19 cellular contexts compared by ENCODE assay signal in genomic region chr10:129953541-129954031, GRCh38. TPM values are rescaled to one million over a fixed set of nuclear protein-coding genes. Genes with fewer than 3 reads are reported as not detected.
DNase-seq lines count a peak whose midpoint lies in the region; ATAC-seq and TF ChIP-seq lines count a peak whose summit lies in the region.
"Had no signal": no experiment of that assay in that cellular context is flagged by ENCODE, and none has a peak within 500 bp of the region (broad histone marks: within the 10 kb centered on the region; RNA-seq: fewer than 3 reads in every experiment).

No MANE protein-coding gene starts in this region.

- TF ChIP-seq CTCF in AG10803 (conservative IDR thresholded peaks at IDR 0.05; ENCODE audit: low read length) (no peak), esophagus muscularis mucosa (IDR thresholded peaks at IDR 0.05) (no peak), left ventricle myocardium inferior (IDR thresholded peaks at IDR 0.05; ENCODE audit: borderline replicate concordance) (no peak)

- DNase-seq in AG10803 (ENCODE audit: low read depth) (peak; percentile 94), esophagus muscularis mucosa (ENCODE audit: extremely low spot score) (no peak), left ventricle myocardium inferior (no peak), skeletal muscle cell (ENCODE audit: low read depth) (no peak), NCI-H2029 (lab: John Stamatoyannopoulos, UW) (no peak), DMS79 (lab: John Stamatoyannopoulos, UW) (no peak), KG1 (lab: John Stamatoyannopoulos, UW) (no peak)
- DNase-seq: activated CD4-positive, alpha-beta T cell treated with anti-CD3 and anti-CD28 coated beads, Interleukin-2, amount 10 ng/mL, durations not matched to agents 7 days and 5 days; activated CD8-positive, alpha-beta memory T cell treated with anti-CD3 and anti-CD28 coated beads, Interleukin-2, amount 50 U/mL, for 4 hours; activated naive CD4-positive, alpha-beta T cell; anterior cingulate cortex; CD8-positive, alpha-beta T cell; effector memory CD8-positive, alpha-beta T cell; foreskin keratinocyte; mucosa of descending colon; NCI-H187; trophoblast cell had no signal

- H3K27ac ChIP-seq in esophagus muscularis mucosa (replicated peaks in 1 of 4) (peak overlapping the region; percentile 40 to 73 (median 62)), left ventricle myocardium inferior (replicated peaks) (peak overlapping the region; percentile 93)
- H3K27ac ChIP-seq: foreskin keratinocyte, ovary had no signal

- H3K36me3 ChIP-seq in esophagus muscularis mucosa (no peaks in the 10 kb centered on the region), left ventricle myocardium inferior (no peaks in the 10 kb centered on the region)
- H3K36me3 ChIP-seq: ovary had no signal

- no peak for ATAC-seq in HG02798 (IDR thresholded peaks at IDR 0.05; ENCODE audit: poor library complexity, unreplicated experiment)
- ATAC-seq: CD8-positive, alpha-beta T cell; effector memory CD8-positive, alpha-beta T cell; foreskin keratinocyte; mucosa of descending colon had no signal

- WGBS in esophagus muscularis mucosa = 74% methylated on average over 16 of the region's 17 CpGs

- no peak for TF ChIP-seq POLR2A in esophagus muscularis mucosa (IDR thresholded peaks at IDR 0.05; ENCODE audit: low read depth)

- intact Hi-C loops in esophagus muscularis mucosa (cut with DNase I) = no loop called here
- intact Hi-C loops in left ventricle myocardium inferior (cut with micrococcal nuclease) = no loop called here

- no peaks in the 10 kb centered on the region for H3K9me3 ChIP-seq in esophagus muscularis mucosa
- no peaks in the 10 kb centered on the region for H3K9me3 ChIP-seq in left ventricle myocardium inferior (replicated peaks)
- H3K9me3 ChIP-seq: mucosa of descending colon, ovary had no signal

- peak overlapping the region; percentile 23 for H3K4me3 ChIP-seq in AG10803 (ENCODE audit: low read length)
- peak overlapping the region in 3 of 4 donors; percentile 8 to 35 (median 15) for H3K4me3 ChIP-seq in esophagus muscularis mucosa
- peak overlapping the region; percentile 75 for H3K4me3 ChIP-seq in left ventricle myocardium inferior
- peak overlapping the region; percentile 27 for H3K4me3 ChIP-seq in skeletal muscle cell (ENCODE audit: low read depth, low read length)
- H3K4me3 ChIP-seq: mucosa of descending colon, ovary had no signal

- no peak for TF ChIP-seq EP300 in esophagus muscularis mucosa (IDR thresholded peaks at IDR 0.05)

- H3K4me1 ChIP-seq in esophagus muscularis mucosa = peaks cover 23 to 32% (median 29%) of the 10 kb centered on the region in 4 donors
- peaks cover 63% of the 10 kb centered on the region for H3K4me1 ChIP-seq in left ventricle myocardium inferior
- H3K4me1 ChIP-seq: foreskin keratinocyte had no signal

- H3K27me3 ChIP-seq in esophagus muscularis mucosa = peaks cover 0 to 79% (median 24%) of the 10 kb centered on the region in 4 donors
- H3K27me3 ChIP-seq in left ventricle myocardium inferior (ENCODE audit: low read depth) = peaks cover 62% of the 10 kb centered on the region
- H3K27me3 ChIP-seq: ovary had no signal

RNA-seq across cellular contexts. Expression of gene EBF3, which starts 10.5 kb away (rescaled TPM):
- total RNA-seq in esophagus muscularis mucosa (1 to 10 TPM; 2.9 to 7.3 (median 5.2) TPM), left ventricle myocardium inferior (6.2 TPM)
- total RNA-seq: activated CD4-positive, alpha-beta T cell treated with anti-CD3 and anti-CD28 coated beads, Interleukin-2, amount 10 ng/mL, durations not matched to agents 7 days and 5 days; CD8-positive, alpha-beta T cell had no signal

Comparison
In these comparisons a context has a peak if more than half of its experiments do, and no peak if none do; other contexts are left out.
1. H3K4me3 ChIP-seq: peak in every context shown above with its lines; median percentile 75 in left ventricle myocardium inferior; 27 in skeletal muscle cell; 23 in AG10803; 15 in esophagus muscularis mucosa.